In genomic region chr17:18021372-18021771, GRCh38 we compare ENCODE assay signal across 23 cellular contexts. TPM values are rescaled to one million over a fixed set of nuclear protein-coding genes. Genes with fewer than 3 reads are reported as not detected.
"Had no signal": no experiment of that assay in that cellular context is flagged by ENCODE, and none has a peak within 500 bp of the region (broad histone marks: within the 10 kb centered on the region; RNA-seq: fewer than 3 reads in every experiment).

No MANE protein-coding gene starts in this region.

- H3K9me3 ChIP-seq: ascending aorta, colonic mucosa, esophagus squamous epithelium, heart left ventricle, mucosa of descending colon, upper lobe of left lung had no signal

- H3K27me3 ChIP-seq: ascending aorta, brain microvascular endothelial cell, colonic mucosa, dorsolateral prefrontal cortex, esophagus squamous epithelium, heart left ventricle, upper lobe of left lung had no signal

- H3K4me3 Mint-ChIP-seq: activated CD4-positive, alpha-beta T cell treated with anti-CD3 and anti-CD28 coated beads, Interleukin-2, amount 10 ng/mL, durations not matched to agents 7 days and 5 days; activated CD8-positive, alpha-beta T cell treated with anti-CD3 and anti-CD28 coated beads, Interleukin-2, amount 10 ng/mL, durations not matched to agents 7 days and 5 days; central memory CD8-positive, alpha-beta T cell; memory B cell; nephron progenitor cell had no signal

- DNase-seq: activated CD4-positive, alpha-beta T cell treated with anti-CD3 and anti-CD28 coated beads, Interleukin-2, amount 10 ng/mL, durations not matched to agents 7 days and 5 days; activated CD4-positive, CD25-positive, alpha-beta regulatory T cell treated with anti-CD3 and anti-CD28 coated beads, Interleukin-2, amount 50 U/mL, for 72 hours; activated CD8-positive, alpha-beta T cell treated with anti-CD3 and anti-CD28 coated beads, Interleukin-2, amount 10 ng/mL, durations not matched to agents 7 days and 5 days; activated T-cell treated with anti-CD3 and anti-CD28 coated beads, Interleukin-2, amount 50 U/mL, for 1 hour; brain microvascular endothelial cell; colonic mucosa; dorsolateral prefrontal cortex; esophagus squamous epithelium; heart left ventricle; left colon; mucosa of descending colon; nephron progenitor cell; nucleus accumbens; retina; stimulated activated CD4-positive, alpha-beta T cell treated with anti-CD3 and anti-CD28 coated beads, Interleukin-4, amount 100 ng/mL, for 24 hours; stimulated activated naive CD4-positive, alpha-beta T cell treated with Interleukin-2 at 50 U/mL for 16 hours; upper lobe of left lung had no signal

- H3K27ac Mint-ChIP-seq: activated CD4-positive, alpha-beta T cell treated with anti-CD3 and anti-CD28 coated beads, Interleukin-2, amount 10 ng/mL, durations not matched to agents 7 days and 5 days; activated CD8-positive, alpha-beta T cell treated with anti-CD3 and anti-CD28 coated beads, Interleukin-2, amount 10 ng/mL, durations not matched to agents 7 days and 5 days; activated naive CD4-positive, alpha-beta T cell treated with anti-CD3 and anti-CD28 coated beads, Interleukin-2, amount 50 U/mL, for 72 hours; memory B cell; nephron progenitor cell had no signal

- H3K36me3 ChIP-seq: brain microvascular endothelial cell, colonic mucosa had no signal

- H3K4me1 Mint-ChIP-seq: memory B cell had no signal

- H3K27me3 Mint-ChIP-seq: activated CD4-positive, alpha-beta T cell treated with anti-CD3 and anti-CD28 coated beads, Interleukin-2, amount 10 ng/mL, durations not matched to agents 7 days and 5 days; central memory CD8-positive, alpha-beta T cell; memory B cell had no signal

- H3K4me1 ChIP-seq: ascending aorta, colonic mucosa had no signal

- ATAC-seq: activated CD8-positive, alpha-beta T cell treated with anti-CD3 and anti-CD28 coated beads, Interleukin-2, amount 10 ng/mL, durations not matched to agents 7 days and 5 days; activated naive CD4-positive, alpha-beta T cell treated with anti-CD3 and anti-CD28 coated beads, Interleukin-2, amount 50 U/mL, for 72 hours; heart left ventricle; left colon; mucosa of descending colon had no signal

- H3K27ac ChIP-seq: ascending aorta, brain microvascular endothelial cell, colonic mucosa, dorsolateral prefrontal cortex, esophagus squamous epithelium, heart left ventricle, upper lobe of left lung had no signal

- FAIRE-seq: keratinocyte had no signal

- H3K9me3 Mint-ChIP-seq: activated CD4-positive, alpha-beta T cell treated with anti-CD3 and anti-CD28 coated beads, Interleukin-2, amount 10 ng/mL, durations not matched to agents 7 days and 5 days; activated naive CD4-positive, alpha-beta T cell treated with anti-CD3 and anti-CD28 coated beads, Interleukin-2, amount 50 U/mL, for 72 hours; central memory CD8-positive, alpha-beta T cell; memory B cell; nephron progenitor cell had no signal

- H3K4me3 ChIP-seq: ascending aorta, colonic mucosa, dorsolateral prefrontal cortex, esophagus squamous epithelium, heart left ventricle, mucosa of descending colon, upper lobe of left lung had no signal

RNA-seq across cellular contexts. Expression of gene DRC3, which starts 48.7 kb away (rescaled TPM):
- total RNA-seq: T-helper 2 cell treated with Interferon-gamma antibody and Interleukin-4, amounts not matched to agents 100 ng/mL and 5 ng/mL, for 36 hours had no signal
